Comparison of ENCODE assay signal across 12 cellular contexts in genomic region chr10:106609867-106610266, GRCh38.
DNase-seq lines count a peak whose midpoint lies in the region; ATAC-seq, FAIRE-seq and TF ChIP-seq lines count a peak whose summit lies in the region.
"Had no signal": no experiment of that assay in that cellular context is flagged by ENCODE, and none has a peak within 500 bp of the region (broad histone marks: within the 10 kb centered on the region; RNA-seq: fewer than 3 reads in every experiment).

No MANE protein-coding gene starts in this region.

- peaks cover 1% of the 10 kb centered on the region for H3K4me1 Mint-ChIP-seq in progenitor cell of endocrine pancreas (ENCODE audit: low read depth)

- H3K36me3 ChIP-seq in bronchial epithelial cell (ENCODE audit: control insufficient read depth, insufficient read depth, low read length): no peaks in the 10 kb centered on the region
- H3K36me3 ChIP-seq: colonic mucosa, heart left ventricle, thoracic aorta had no signal

- no peaks in the 10 kb centered on the region for H3K27me3 ChIP-seq in bronchial epithelial cell (ENCODE audit: control insufficient read depth, insufficient read depth, low read length)
- H3K27me3 ChIP-seq: colonic mucosa had no signal

- H3K9me3 Mint-ChIP-seq in progenitor cell of endocrine pancreas (ENCODE audit: low read depth): no peaks in the 10 kb centered on the region

- DNase-seq in GM12891 (ENCODE audit: insufficient read length, low spot score): peak; percentile 8
- no peak for DNase-seq in bronchial epithelial cell (ENCODE audit: low read depth)
- no peak for DNase-seq in progenitor cell of endocrine pancreas (ENCODE audit: low spot score, unreplicated experiment)
- no peak for DNase-seq in SW480 (ENCODE audit: low spot score)
- DNase-seq in Ammon's horn (ENCODE audit: low spot score): no peak
- DNase-seq in activated CD4-positive, CD25-positive, alpha-beta regulatory T cell treated with anti-CD3 and anti-CD28 coated beads, Interleukin-2, amount 50 U/mL, for 72 hours: no peak
- DNase-seq: activated gamma-delta T cell treated with Interleukin-2 at 50 U/mL for 16 hours, colonic mucosa, heart left ventricle, NCI-H2107 had no signal

- peaks cover 2% of the 10 kb centered on the region for H3K36me3 Mint-ChIP-seq in progenitor cell of endocrine pancreas (ENCODE audit: insufficient read depth)

- FAIRE-seq in GM12891 (lab: Jason Lieb, UNC): no peak
- FAIRE-seq in bronchial epithelial cell (lab: Jason Lieb, UNC): peak; percentile 58

- peak; percentile 51 for ATAC-seq in HG03442 (IDR thresholded peaks at IDR 0.05; ENCODE audit: unreplicated experiment)
- ATAC-seq: heart left ventricle had no signal

- TF ChIP-seq CTCF in bronchial epithelial cell (IDR thresholded peaks at IDR 0.05; ENCODE audit: insufficient read depth, low read length, severe bottlenecking) (peak; percentile 32), progenitor cell of endocrine pancreas (IDR thresholded peaks at IDR 0.05; ENCODE audit: unreplicated experiment) (peak; percentile 38)

- H3K27me3 Mint-ChIP-seq in progenitor cell of endocrine pancreas: no peaks in the 10 kb centered on the region

- no peak for TF ChIP-seq POLR2A in GM12891 (IDR thresholded peaks at IDR 0.05; ENCODE audit: low read depth, low read length)

- H3K4me3 Mint-ChIP-seq in progenitor cell of endocrine pancreas (ENCODE audit: low read depth): no peak overlapping the region

- H3K27ac Mint-ChIP-seq in progenitor cell of endocrine pancreas: no peak overlapping the region

- H3K4me3 ChIP-seq in bronchial epithelial cell (ENCODE audit: low read depth, low read length): no peak overlapping the region
- H3K4me3 ChIP-seq: colonic mucosa, heart left ventricle, thoracic aorta had no signal

TF ChIP-seq in GM12891, 5 proteins besides CTCF, POLR2A, EP300 and RAD21:
- no peak for TF ChIP-seq TAF1 (IDR thresholded peaks at IDR 0.05; ENCODE audit: low read depth, low read length)
- TF ChIP-seq PAX5 (IDR thresholded peaks at IDR 0.05; ENCODE audit: insufficient read depth, low read length, severe bottlenecking): no peak
- no peak for TF ChIP-seq POU2F2 (IDR thresholded peaks at IDR 0.05; ENCODE audit: low read depth, low read length)
- TF ChIP-seq POLR2AphosphoS5 (IDR thresholded peaks at IDR 0.05; ENCODE audit: low read depth, low read length): no peak
- no peak for TF ChIP-seq SPI1 (IDR thresholded peaks at IDR 0.05; ENCODE audit: low read depth, low read length)
